ENCODE assay signal across 8 cellular contexts in genomic region chr9:130042406-130042930, GRCh38. TPM values are rescaled to one million over a fixed set of nuclear protein-coding genes. Genes with fewer than 3 reads are reported as not detected.
DNase-seq lines count a peak whose midpoint lies in the region; ATAC-seq and TF ChIP-seq lines count a peak whose summit lies in the region.

No MANE protein-coding gene starts in this region.

- 0 to 1% (median 1%) methylated on average over 48 to 76 of the region's 76 CpGs for WGBS in adipose tissue, 3 donors
- under 1% methylated on average over 76 of the region's 76 CpGs for WGBS in right cardiac atrium
- WGBS in sigmoid colon, 2 donors = 0% methylated on average over 76 of the region's 76 CpGs

- no peaks in the 10 kb centered on the region for H3K36me3 ChIP-seq in KOPT-K1 (ENCODE audit: insufficient read depth, low read length)
- no peaks in the 10 kb centered on the region for H3K36me3 ChIP-seq in sigmoid colon

- no peaks in the 10 kb centered on the region for H3K4me1 ChIP-seq in right cardiac atrium (ENCODE audit: control insufficient read depth, insufficient read depth, low read length)
- H3K4me1 ChIP-seq in sigmoid colon = peaks cover 0 to 59% (median 50%) of the 10 kb centered on the region in 4 donors

- no peaks in the 10 kb centered on the region for H3K27me3 ChIP-seq in right cardiac atrium (ENCODE audit: control insufficient read depth, insufficient read depth)
- H3K27me3 ChIP-seq in sigmoid colon = no peaks in the 10 kb centered on the region

- TF ChIP-seq POLR2A in sigmoid colon (IDR thresholded peaks at IDR 0.05) = no peak

- no peak for TF ChIP-seq CTCF in sigmoid colon (IDR thresholded peaks at IDR 0.05)

- no peak for TF ChIP-seq EP300 in sigmoid colon (IDR thresholded peaks at IDR 0.05)

- intact Hi-C loops in right cardiac atrium (cut with DNase I) (loop anchor here (5.0 to 10.0 kb wide), 3 partner anchors 148 to 158 kb away; no protein-coding TSS in a partner anchor), sigmoid colon (cut with DNase I) (loop anchor here (5.0 kb wide), 3 partner anchors 80 to 110 kb away; no protein-coding TSS in a partner anchor)

- H3K4me3 ChIP-seq in right cardiac atrium (ENCODE audit: low read length) (peak overlapping the region; percentile 90), sigmoid colon (peak overlapping the region; percentile 74 to 94 (median 84))

- H3K9me3 ChIP-seq in KOPT-K1 (ENCODE audit: insufficient read depth, low read length, poor library complexity, severe bottlenecking) (no peaks in the 10 kb centered on the region), right cardiac atrium (ENCODE audit: control insufficient read depth, low read length) (no peaks in the 10 kb centered on the region), sigmoid colon (no peaks in the 10 kb centered on the region)

- DNase-seq in GM03348 (ENCODE audit: low spot score) = peak; percentile 73
- DNase-seq in right cardiac atrium = peak; percentile 31 to 78 (median 77)
- peak; percentile 70 for DNase-seq in sigmoid colon
- no peak for DNase-seq in NCI-H510A (lab: John Stamatoyannopoulos, UW)
- DNase-seq in Kasumi-1 (lab: John Stamatoyannopoulos, UW) = no peak

- ATAC-seq in right cardiac atrium (peak; percentile 22 to 24), HG03521 (IDR thresholded peaks at IDR 0.05; ENCODE audit: unreplicated experiment) (no peak)

- H3K27ac ChIP-seq in KOPT-K1 (ENCODE audit: low read depth, low read length, poor library complexity, severe bottlenecking) = peak overlapping the region; percentile 91
- peak overlapping the region; percentile 7 for H3K27ac ChIP-seq in adipose tissue (ENCODE audit: low read depth, low read length)
- H3K27ac ChIP-seq in right cardiac atrium (ENCODE audit: low read length) = peak overlapping the region; percentile 86
- peak overlapping the region; percentile 94 to 99 (median 96) for H3K27ac ChIP-seq in sigmoid colon

RNA-seq across cellular contexts. Expression of gene FNBP1, which starts 0.5 kb away (rescaled TPM):
- polyA plus RNA-seq in adipose tissue (10 to 100 TPM in 2 of 3 donors, 1 to 10 TPM in 1; 4.3 to 20.1 (median 10.9) TPM), right cardiac atrium (10.8 TPM), sigmoid colon (10 to 100 TPM; 12.5 to 39.0 (median 13.2) TPM)
- total RNA-seq in right cardiac atrium (10 to 100 TPM; 26.2 to 27.5 (median 26.6) TPM), sigmoid colon (100 to 1,000 TPM in 3 of 4 donors, 10 to 100 TPM in 1; 92.8 to 172 (median 104) TPM)

RNA-seq across cellular contexts. Expression of gene GPR107, which starts 11.2 kb away (rescaled TPM):
- polyA plus RNA-seq in adipose tissue = 10 to 100 TPM; 11.0 to 13.3 (median 11.2) TPM
- total RNA-seq in right cardiac atrium = 10 to 100 TPM; 23.2 to 29.5 (median 24.0) TPM
- polyA plus RNA-seq in right cardiac atrium = 13.1 TPM
- total RNA-seq in sigmoid colon = 10 to 100 TPM; 18.9 to 27.7 (median 21.6) TPM
- polyA plus RNA-seq in sigmoid colon = 10 to 100 TPM in 1 of 3 donors, 1 to 10 TPM in 2; 3.6 to 34.1 (median 3.7) TPM

Comparison
In these comparisons a context has a peak if more than half of its experiments do, and no peak if none do; other contexts are left out.
1. DNase-seq: peak in GM03348 (single experiment), right cardiac atrium (3 of 3) and sigmoid colon (single experiment); none in NCI-H510A (single experiment) and Kasumi-1 (0 of 2).
2. H3K27ac ChIP-seq: peak in every context shown above with its lines; median percentile 96 in sigmoid colon; 91 in KOPT-K1; 86 in right cardiac atrium; 7 in adipose tissue.